In genomic region chr12:106522708-106523107, GRCh38 we compare ENCODE assay signal across 1 cellular context.
TF ChIP-seq lines count a peak whose summit lies in the region.

No MANE protein-coding gene starts in this region.

TF ChIP-seq in K562, 482 proteins besides CTCF, POLR2A, EP300 and RAD21 (continued from another document):
- no peak for TF ChIP-seq ZNF280B (CRISPR knock-in tag; IDR thresholded peaks at IDR 0.05)
